ENCODE assay signal across 1 cellular context in genomic region chr6:142323377-142323776, GRCh38.
A peak's percentile ranks its signal among the peaks of the same experiment; 100 is the strongest.
TF ChIP-seq lines count a peak whose summit lies in the region.

No MANE protein-coding gene starts in this region.

TF ChIP-seq in HepG2, 621 proteins besides CTCF, POLR2A, EP300 and RAD21 (continued from another document and continues in another):
- TF ChIP-seq ZBTB34 (CRISPR knock-in tag; IDR thresholded peaks at IDR 0.05) (0 out of 2 replicates have a peak, but pooled peaks have one; percentile 28), REST (IDR thresholded peaks at IDR 0.05; ENCODE audit: borderline replicate concordance in 1 of 2, low read depth in 1 of 2, low read length in 2 of 2) (no peak), MYNN (CRISPR knock-in tag; IDR thresholded peaks at IDR 0.05; ENCODE audit: low read depth) (no peak), TSC22D2 (CRISPR knock-in tag; IDR thresholded peaks at IDR 0.05; ENCODE audit: borderline replicate concordance) (no peak), NR3C1 (CRISPR knock-in tag; IDR thresholded peaks at IDR 0.05) (no peak), ZNF547 (CRISPR knock-in tag; IDR thresholded peaks at IDR 0.05) (no peak), ZNF460 (CRISPR knock-in tag; IDR thresholded peaks at IDR 0.05; ENCODE audit: borderline replicate concordance) (no peak), ZNF251 (CRISPR knock-in tag; IDR thresholded peaks at IDR 0.05) (no peak), ZFP82 (CRISPR knock-in tag; IDR thresholded peaks at IDR 0.05; ENCODE audit: borderline replicate concordance) (no peak), ZNF282 (IDR thresholded peaks at IDR 0.05; ENCODE audit: partially characterized antibody) (no peak), EEA1 (CRISPR knock-in tag; IDR thresholded peaks at IDR 0.05; ENCODE audit: borderline replicate concordance) (no peak), ZNF205 (CRISPR knock-in tag; IDR thresholded peaks at IDR 0.05) (no peak), ZBTB7A (CRISPR knock-in tag; IDR thresholded peaks at IDR 0.05) (no peak), ZNF713 (CRISPR knock-in tag; IDR thresholded peaks at IDR 0.05) (no peak), NFIB (CRISPR knock-in tag; IDR thresholded peaks at IDR 0.05; ENCODE audit: borderline replicate concordance) (no peak), TBX3 (IDR thresholded peaks at IDR 0.05; ENCODE audit: borderline replicate concordance) (peak; percentile 61; the same call in 1 of the 2 replicates), ZNF800 (CRISPR knock-in tag; IDR thresholded peaks at IDR 0.05) (no peak), AHDC1 (CRISPR knock-in tag; IDR thresholded peaks at IDR 0.05; ENCODE audit: borderline replicate concordance) (0 out of 2 replicates have a peak, but pooled peaks have one; percentile 20), ZNF777 (CRISPR knock-in tag; IDR thresholded peaks at IDR 0.05) (no peak), TAF15 (IDR thresholded peaks at IDR 0.05; ENCODE audit: low read depth, low read length, poor library complexity, severe bottlenecking) (no peak), ZNF746 (CRISPR knock-in tag; IDR thresholded peaks at IDR 0.05) (no peak), ZNF292 (CRISPR knock-in tag; IDR thresholded peaks at IDR 0.05; ENCODE audit: borderline replicate concordance, low read depth) (no peak), NKX3-1 (CRISPR knock-in tag; IDR thresholded peaks at IDR 0.05) (no peak), ZNF562 (CRISPR knock-in tag; IDR thresholded peaks at IDR 0.05; ENCODE audit: borderline replicate concordance) (no peak), SRSF1 (optimal IDR thresholded peaks at IDR 0.05; ENCODE audit: low read depth, low read length) (no peak), ZNF264 (CRISPR knock-in tag; IDR thresholded peaks at IDR 0.05) (no peak), TAF1 (CRISPR knock-in tag; IDR thresholded peaks at IDR 0.05) (no peak), AKAP8 (CRISPR knock-in tag; IDR thresholded peaks at IDR 0.05) (no peak), ZNF598 (CRISPR knock-in tag; IDR thresholded peaks at IDR 0.05; ENCODE audit: borderline replicate concordance) (no peak), NFE2 (CRISPR knock-in tag; IDR thresholded peaks at IDR 0.05) (no peak), ZNF543 (CRISPR knock-in tag; IDR thresholded peaks at IDR 0.05) (no peak), ZFYVE20 (CRISPR knock-in tag; IDR thresholded peaks at IDR 0.05; ENCODE audit: borderline replicate concordance, low read depth) (no peak), GMEB1 (CRISPR knock-in tag; IDR thresholded peaks at IDR 0.05; ENCODE audit: borderline replicate concordance) (no peak), ZNF781 (CRISPR knock-in tag; IDR thresholded peaks at IDR 0.05; ENCODE audit: borderline replicate concordance, not compliant biosample characterization) (no peak), ZMYM4 (CRISPR knock-in tag; IDR thresholded peaks at IDR 0.05) (peak; percentile 62; the same call in 1 of the 2 replicates), MAFK (conservative IDR thresholded peaks at IDR 0.05 in 1 of 2, IDR thresholded peaks at IDR 0.05 in 1 of 2; ENCODE audit: low read length in 2 of 2) (peak; percentile 63 to 64), ZMYM3 (CRISPR knock-in tag; IDR thresholded peaks at IDR 0.05) (no peak), GATA4 (IDR thresholded peaks at IDR 0.05; ENCODE audit: borderline replicate concordance, low read depth) (no peak), GFI1 (CRISPR knock-in tag; IDR thresholded peaks at IDR 0.05; ENCODE audit: borderline replicate concordance) (no peak), ZNF687 (CRISPR knock-in tag; IDR thresholded peaks at IDR 0.05) (no peak), NFRKB (IDR thresholded peaks at IDR 0.05) (no peak), FOSL2 (CRISPR knock-in tag; IDR thresholded peaks at IDR 0.05) (peak; percentile 95), PHB2 (IDR thresholded peaks at IDR 0.05; ENCODE audit: partially characterized antibody) (no peak)
